ENCODE assay signal across 1 cellular context in the genomic region with DNA sequence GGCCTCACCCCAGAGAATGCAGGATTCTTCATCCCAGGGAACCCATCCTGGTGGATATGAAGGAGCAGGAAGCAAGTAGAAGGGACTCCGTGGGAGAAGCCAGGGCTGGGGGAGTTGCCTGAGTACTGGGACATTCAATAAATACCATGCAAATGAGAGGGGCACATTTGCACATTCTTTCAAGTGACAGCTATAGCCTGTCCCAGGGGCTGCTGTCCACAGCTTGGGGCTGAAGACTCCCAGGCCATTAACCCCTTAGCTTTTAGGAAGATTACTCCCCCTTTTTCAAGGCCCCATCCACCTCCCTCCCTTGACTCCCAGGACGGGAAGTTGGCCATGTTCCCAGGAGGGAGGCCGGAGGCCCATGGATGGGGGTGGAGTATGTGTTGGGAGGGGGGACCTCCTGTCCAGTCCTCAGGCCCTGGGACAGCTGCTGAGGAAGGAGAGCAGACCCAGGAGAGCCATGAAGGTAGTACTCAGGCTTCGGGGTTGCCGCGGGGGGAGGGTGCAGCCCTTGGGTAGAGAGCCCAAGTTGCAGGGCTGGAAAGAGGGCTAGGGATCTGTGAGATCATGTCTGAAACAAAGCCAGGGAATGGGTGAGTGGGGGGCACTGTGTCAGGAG.
TF ChIP-seq lines count a peak whose summit lies in the region.

No MANE protein-coding gene starts in this region.

TF ChIP-seq in HepG2, 621 proteins besides CTCF, POLR2A, EP300 and RAD21 (continued from another document and continues in another):
- TF ChIP-seq, protein P1, sequence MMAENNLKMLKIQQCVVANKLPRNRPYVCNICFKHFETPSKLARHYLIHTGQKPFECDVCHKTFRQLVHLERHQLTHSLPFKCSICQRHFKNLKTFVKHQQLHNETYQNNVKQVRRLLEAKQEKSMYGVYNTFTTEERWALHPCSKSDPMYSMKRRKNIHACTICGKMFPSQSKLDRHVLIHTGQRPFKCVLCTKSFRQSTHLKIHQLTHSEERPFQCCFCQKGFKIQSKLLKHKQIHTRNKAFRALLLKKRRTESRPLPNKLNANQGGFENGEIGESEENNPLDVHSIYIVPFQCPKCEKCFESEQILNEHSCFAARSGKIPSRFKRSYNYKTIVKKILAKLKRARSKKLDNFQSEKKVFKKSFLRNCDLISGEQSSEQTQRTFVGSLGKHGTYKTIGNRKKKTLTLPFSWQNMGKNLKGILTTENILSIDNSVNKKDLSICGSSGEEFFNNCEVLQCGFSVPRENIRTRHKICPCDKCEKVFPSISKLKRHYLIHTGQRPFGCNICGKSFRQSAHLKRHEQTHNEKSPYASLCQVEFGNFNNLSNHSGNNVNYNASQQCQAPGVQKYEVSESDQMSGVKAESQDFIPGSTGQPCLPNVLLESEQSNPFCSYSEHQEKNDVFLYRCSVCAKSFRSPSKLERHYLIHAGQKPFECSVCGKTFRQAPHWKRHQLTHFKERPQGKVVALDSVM (CRISPR knock-in tag; IDR thresholded peaks at IDR 0.05) = peak; percentile 77
- TF ChIP-seq TBX2 (CRISPR knock-in tag; IDR thresholded peaks at IDR 0.05; ENCODE audit: borderline replicate concordance) = no peak; the same call in 1 of the 2 replicates
- TF ChIP-seq ZNF430 (CRISPR knock-in tag; IDR thresholded peaks at IDR 0.05) = no peak
- TF ChIP-seq, protein P2, sequence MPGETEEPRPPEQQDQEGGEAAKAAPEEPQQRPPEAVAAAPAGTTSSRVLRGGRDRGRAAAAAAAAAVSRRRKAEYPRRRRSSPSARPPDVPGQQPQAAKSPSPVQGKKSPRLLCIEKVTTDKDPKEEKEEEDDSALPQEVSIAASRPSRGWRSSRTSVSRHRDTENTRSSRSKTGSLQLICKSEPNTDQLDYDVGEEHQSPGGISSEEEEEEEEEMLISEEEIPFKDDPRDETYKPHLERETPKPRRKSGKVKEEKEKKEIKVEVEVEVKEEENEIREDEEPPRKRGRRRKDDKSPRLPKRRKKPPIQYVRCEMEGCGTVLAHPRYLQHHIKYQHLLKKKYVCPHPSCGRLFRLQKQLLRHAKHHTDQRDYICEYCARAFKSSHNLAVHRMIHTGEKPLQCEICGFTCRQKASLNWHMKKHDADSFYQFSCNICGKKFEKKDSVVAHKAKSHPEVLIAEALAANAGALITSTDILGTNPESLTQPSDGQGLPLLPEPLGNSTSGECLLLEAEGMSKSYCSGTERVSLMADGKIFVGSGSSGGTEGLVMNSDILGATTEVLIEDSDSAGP (CRISPR knock-in tag; IDR thresholded peaks at IDR 0.05; ENCODE audit: borderline replicate concordance) = no peak
- no peak for TF ChIP-seq ZNF101 (CRISPR knock-in tag; IDR thresholded peaks at IDR 0.05; ENCODE audit: borderline replicate concordance, low read depth)
- TF ChIP-seq ZNF256 (CRISPR knock-in tag; conservative IDR thresholded peaks at IDR 0.05) = no peak
- peak; percentile 60; the same call in 1 of the 2 replicates for TF ChIP-seq PHF21A (CRISPR knock-in tag; IDR thresholded peaks at IDR 0.05)
- TF ChIP-seq NFYC (CRISPR knock-in tag; IDR thresholded peaks at IDR 0.05) = no peak
- TF ChIP-seq MXI1 (IDR thresholded peaks at IDR 0.05; ENCODE audit: borderline replicate concordance, low read depth, low read length) = no peak; the same call in 2 of the 3 replicates
- TF ChIP-seq SAFB2 (CRISPR knock-in tag; IDR thresholded peaks at IDR 0.05; ENCODE audit: borderline replicate concordance, low read depth) = no peak
- no peak for TF ChIP-seq AKAP8 (CRISPR knock-in tag; IDR thresholded peaks at IDR 0.05)
- TF ChIP-seq ZNF251 (CRISPR knock-in tag; IDR thresholded peaks at IDR 0.05) = no peak
- 0 out of 2 replicates have a peak, but pooled peaks have one; percentile 2 for TF ChIP-seq BORCS8-MEF2B (CRISPR knock-in tag; IDR thresholded peaks at IDR 0.05)
- peak; percentile 30; the same call in 1 of the 2 replicates for TF ChIP-seq MIER2 (CRISPR knock-in tag; IDR thresholded peaks at IDR 0.05)
- no peak for TF ChIP-seq ZNF224 (CRISPR knock-in tag; IDR thresholded peaks at IDR 0.05)
- TF ChIP-seq, protein P3, sequence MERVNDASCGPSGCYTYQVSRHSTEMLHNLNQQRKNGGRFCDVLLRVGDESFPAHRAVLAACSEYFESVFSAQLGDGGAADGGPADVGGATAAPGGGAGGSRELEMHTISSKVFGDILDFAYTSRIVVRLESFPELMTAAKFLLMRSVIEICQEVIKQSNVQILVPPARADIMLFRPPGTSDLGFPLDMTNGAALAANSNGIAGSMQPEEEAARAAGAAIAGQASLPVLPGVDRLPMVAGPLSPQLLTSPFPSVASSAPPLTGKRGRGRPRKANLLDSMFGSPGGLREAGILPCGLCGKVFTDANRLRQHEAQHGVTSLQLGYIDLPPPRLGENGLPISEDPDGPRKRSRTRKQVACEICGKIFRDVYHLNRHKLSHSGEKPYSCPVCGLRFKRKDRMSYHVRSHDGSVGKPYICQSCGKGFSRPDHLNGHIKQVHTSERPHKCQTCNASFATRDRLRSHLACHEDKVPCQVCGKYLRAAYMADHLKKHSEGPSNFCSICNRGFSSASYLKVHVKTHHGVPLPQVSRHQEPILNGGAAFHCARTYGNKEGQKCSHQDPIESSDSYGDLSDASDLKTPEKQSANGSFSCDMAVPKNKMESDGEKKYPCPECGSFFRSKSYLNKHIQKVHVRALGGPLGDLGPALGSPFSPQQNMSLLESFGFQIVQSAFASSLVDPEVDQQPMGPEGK (CRISPR knock-in tag; IDR thresholded peaks at IDR 0.05) = peak; percentile 84
- TF ChIP-seq, protein P4, sequence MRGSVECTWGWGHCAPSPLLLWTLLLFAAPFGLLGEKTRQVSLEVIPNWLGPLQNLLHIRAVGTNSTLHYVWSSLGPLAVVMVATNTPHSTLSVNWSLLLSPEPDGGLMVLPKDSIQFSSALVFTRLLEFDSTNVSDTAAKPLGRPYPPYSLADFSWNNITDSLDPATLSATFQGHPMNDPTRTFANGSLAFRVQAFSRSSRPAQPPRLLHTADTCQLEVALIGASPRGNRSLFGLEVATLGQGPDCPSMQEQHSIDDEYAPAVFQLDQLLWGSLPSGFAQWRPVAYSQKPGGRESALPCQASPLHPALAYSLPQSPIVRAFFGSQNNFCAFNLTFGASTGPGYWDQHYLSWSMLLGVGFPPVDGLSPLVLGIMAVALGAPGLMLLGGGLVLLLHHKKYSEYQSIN (CRISPR knock-in tag; IDR thresholded peaks at IDR 0.05; ENCODE audit: borderline replicate concordance) = no peak
- 0 out of 2 replicates have a peak, but pooled peaks have one; percentile 2 for TF ChIP-seq PHF20 (CRISPR knock-in tag; IDR thresholded peaks at IDR 0.05)
- TF ChIP-seq, protein P5, sequence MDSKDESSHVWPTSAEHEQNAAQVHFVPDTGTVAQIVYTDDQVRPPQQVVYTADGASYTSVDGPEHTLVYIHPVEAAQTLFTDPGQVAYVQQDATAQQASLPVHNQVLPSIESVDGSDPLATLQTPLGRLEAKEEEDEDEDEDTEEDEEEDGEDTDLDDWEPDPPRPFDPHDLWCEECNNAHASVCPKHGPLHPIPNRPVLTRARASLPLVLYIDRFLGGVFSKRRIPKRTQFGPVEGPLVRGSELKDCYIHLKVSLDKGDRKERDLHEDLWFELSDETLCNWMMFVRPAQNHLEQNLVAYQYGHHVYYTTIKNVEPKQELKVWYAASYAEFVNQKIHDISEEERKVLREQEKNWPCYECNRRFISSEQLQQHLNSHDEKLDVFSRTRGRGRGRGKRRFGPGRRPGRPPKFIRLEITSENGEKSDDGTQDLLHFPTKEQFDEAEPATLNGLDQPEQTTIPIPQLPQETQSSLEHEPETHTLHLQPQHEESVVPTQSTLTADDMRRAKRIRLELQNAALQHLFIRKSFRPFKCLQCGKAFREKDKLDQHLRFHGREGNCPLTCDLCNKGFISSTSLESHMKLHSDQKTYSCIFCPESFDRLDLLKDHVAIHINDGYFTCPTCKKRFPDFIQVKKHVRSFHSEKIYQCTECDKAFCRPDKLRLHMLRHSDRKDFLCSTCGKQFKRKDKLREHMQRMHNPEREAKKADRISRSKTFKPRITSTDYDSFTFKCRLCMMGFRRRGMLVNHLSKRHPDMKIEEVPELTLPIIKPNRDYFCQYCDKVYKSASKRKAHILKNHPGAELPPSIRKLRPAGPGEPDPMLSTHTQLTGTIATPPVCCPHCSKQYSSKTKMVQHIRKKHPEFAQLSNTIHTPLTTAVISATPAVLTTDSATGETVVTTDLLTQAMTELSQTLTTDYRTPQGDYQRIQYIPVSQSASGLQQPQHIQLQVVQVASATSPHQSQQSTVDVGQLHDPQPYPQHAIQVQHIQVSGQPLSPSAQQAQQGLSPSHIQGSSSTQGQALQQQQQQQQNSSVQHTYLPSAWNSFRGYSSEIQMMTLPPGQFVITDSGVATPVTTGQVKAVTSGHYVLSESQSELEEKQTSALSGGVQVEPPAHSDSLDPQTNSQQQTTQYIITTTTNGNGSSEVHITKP (CRISPR knock-in tag; IDR thresholded peaks at IDR 0.05; ENCODE audit: low read depth) = no peak
- no peak for TF ChIP-seq FLYWCH1 (CRISPR knock-in tag; IDR thresholded peaks at IDR 0.05)
- TF ChIP-seq KAT8 (CRISPR knock-in tag; IDR thresholded peaks at IDR 0.05) = 0 out of 2 replicates have a peak, but pooled peaks have one; percentile 2
- no peak for TF ChIP-seq NR2F2 (IDR thresholded peaks at IDR 0.05; ENCODE audit: borderline replicate concordance, low read depth)
- TF ChIP-seq ZNF570 (CRISPR knock-in tag; IDR thresholded peaks at IDR 0.05; ENCODE audit: borderline replicate concordance) = no peak
- no peak for TF ChIP-seq ELF1 (CRISPR knock-in tag; IDR thresholded peaks at IDR 0.05)
- TF ChIP-seq, protein P6, sequence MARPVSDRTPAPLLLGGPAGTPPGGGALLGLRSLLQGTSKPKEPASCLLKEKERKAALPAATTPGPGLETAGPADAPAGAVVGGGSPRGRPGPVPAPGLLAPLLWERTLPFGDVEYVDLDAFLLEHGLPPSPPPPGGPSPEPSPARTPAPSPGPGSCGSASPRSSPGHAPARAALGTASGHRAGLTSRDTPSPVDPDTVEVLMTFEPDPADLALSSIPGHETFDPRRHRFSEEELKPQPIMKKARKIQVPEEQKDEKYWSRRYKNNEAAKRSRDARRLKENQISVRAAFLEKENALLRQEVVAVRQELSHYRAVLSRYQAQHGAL (CRISPR knock-in tag; IDR thresholded peaks at IDR 0.05; ENCODE audit: not compliant biosample characterization) = no peak
- TF ChIP-seq ZNF333 (CRISPR knock-in tag; IDR thresholded peaks at IDR 0.05; ENCODE audit: borderline replicate concordance) = no peak
- TF ChIP-seq MXD4 (CRISPR knock-in tag; IDR thresholded peaks at IDR 0.05) = no peak
- no peak for TF ChIP-seq ZNF780A (CRISPR knock-in tag; IDR thresholded peaks at IDR 0.05)
- no peak for TF ChIP-seq ZNF3 (CRISPR knock-in tag; IDR thresholded peaks at IDR 0.05)
- TF ChIP-seq SIN3A (IDR thresholded peaks at IDR 0.05; ENCODE audit: borderline replicate concordance, low read depth, low read length) = no peak
- TF ChIP-seq ZFP90 (CRISPR knock-in tag; IDR thresholded peaks at IDR 0.05; ENCODE audit: borderline replicate concordance) = 0 out of 2 replicates have a peak, but pooled peaks have one; percentile 51
- no peak for TF ChIP-seq CHD2 (IDR thresholded peaks at IDR 0.05; ENCODE audit: low read depth, low read length)
- no peak for TF ChIP-seq ZNF331 (CRISPR knock-in tag; IDR thresholded peaks at IDR 0.05)
- TF ChIP-seq, protein P7, sequence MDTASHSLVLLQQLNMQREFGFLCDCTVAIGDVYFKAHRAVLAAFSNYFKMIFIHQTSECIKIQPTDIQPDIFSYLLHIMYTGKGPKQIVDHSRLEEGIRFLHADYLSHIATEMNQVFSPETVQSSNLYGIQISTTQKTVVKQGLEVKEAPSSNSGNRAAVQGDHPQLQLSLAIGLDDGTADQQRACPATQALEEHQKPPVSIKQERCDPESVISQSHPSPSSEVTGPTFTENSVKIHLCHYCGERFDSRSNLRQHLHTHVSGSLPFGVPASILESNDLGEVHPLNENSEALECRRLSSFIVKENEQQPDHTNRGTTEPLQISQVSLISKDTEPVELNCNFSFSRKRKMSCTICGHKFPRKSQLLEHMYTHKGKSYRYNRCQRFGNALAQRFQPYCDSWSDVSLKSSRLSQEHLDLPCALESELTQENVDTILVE (CRISPR knock-in tag; IDR thresholded peaks at IDR 0.05) = no peak
- TF ChIP-seq, protein P8, sequence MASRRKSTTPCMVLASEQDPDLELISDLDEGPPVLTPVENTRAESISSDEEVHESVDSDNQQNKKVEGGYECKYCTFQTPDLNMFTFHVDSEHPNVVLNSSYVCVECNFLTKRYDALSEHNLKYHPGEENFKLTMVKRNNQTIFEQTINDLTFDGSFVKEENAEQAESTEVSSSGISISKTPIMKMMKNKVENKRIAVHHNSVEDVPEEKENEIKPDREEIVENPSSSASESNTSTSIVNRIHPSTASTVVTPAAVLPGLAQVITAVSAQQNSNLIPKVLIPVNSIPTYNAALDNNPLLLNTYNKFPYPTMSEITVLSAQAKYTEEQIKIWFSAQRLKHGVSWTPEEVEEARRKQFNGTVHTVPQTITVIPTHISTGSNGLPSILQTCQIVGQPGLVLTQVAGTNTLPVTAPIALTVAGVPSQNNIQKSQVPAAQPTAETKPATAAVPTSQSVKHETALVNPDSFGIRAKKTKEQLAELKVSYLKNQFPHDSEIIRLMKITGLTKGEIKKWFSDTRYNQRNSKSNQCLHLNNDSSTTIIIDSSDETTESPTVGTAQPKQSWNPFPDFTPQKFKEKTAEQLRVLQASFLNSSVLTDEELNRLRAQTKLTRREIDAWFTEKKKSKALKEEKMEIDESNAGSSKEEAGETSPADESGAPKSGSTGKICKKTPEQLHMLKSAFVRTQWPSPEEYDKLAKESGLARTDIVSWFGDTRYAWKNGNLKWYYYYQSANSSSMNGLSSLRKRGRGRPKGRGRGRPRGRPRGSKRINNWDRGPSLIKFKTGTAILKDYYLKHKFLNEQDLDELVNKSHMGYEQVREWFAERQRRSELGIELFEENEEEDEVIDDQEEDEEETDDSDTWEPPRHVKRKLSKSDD (CRISPR knock-in tag; IDR thresholded peaks at IDR 0.05; ENCODE audit: low read depth) = no peak
- peak; percentile 30; the same call in 1 of the 2 replicates for TF ChIP-seq ZNF746 (CRISPR knock-in tag; IDR thresholded peaks at IDR 0.05)
- no peak for TF ChIP-seq TCF7 (IDR thresholded peaks at IDR 0.05; ENCODE audit: low read depth)
- no peak for TF ChIP-seq MEF2D (CRISPR knock-in tag; IDR thresholded peaks at IDR 0.05)
- no peak for TF ChIP-seq GFI1 (CRISPR knock-in tag; IDR thresholded peaks at IDR 0.05; ENCODE audit: borderline replicate concordance)
- peak; percentile 15; the same call in 1 of the 2 replicates for TF ChIP-seq ETV5 (CRISPR knock-in tag; IDR thresholded peaks at IDR 0.05; ENCODE audit: borderline replicate concordance)
- TF ChIP-seq ZNF274 (CRISPR knock-in tag; IDR thresholded peaks at IDR 0.05) = no peak
- TF ChIP-seq NRL (CRISPR knock-in tag; IDR thresholded peaks at IDR 0.05; ENCODE audit: borderline replicate concordance) = no peak
- TF ChIP-seq ATRX (CRISPR knock-in tag; IDR thresholded peaks at IDR 0.05; ENCODE audit: borderline replicate concordance) = no peak
- TF ChIP-seq, protein P9, sequence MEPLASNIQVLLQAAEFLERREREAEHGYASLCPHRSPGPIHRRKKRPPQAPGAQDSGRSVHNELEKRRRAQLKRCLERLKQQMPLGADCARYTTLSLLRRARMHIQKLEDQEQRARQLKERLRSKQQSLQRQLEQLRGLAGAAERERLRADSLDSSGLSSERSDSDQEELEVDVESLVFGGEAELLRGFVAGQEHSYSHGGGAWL (CRISPR knock-in tag; IDR thresholded peaks at IDR 0.05) = no peak
- no peak for TF ChIP-seq PPARG (CRISPR knock-in tag; conservative IDR thresholded peaks at IDR 0.05)
- no peak for TF ChIP-seq ZNF143 (CRISPR knock-in tag; IDR thresholded peaks at IDR 0.05)
- no peak for TF ChIP-seq ZNF777 (CRISPR knock-in tag; IDR thresholded peaks at IDR 0.05)
